In the genomic region with DNA sequence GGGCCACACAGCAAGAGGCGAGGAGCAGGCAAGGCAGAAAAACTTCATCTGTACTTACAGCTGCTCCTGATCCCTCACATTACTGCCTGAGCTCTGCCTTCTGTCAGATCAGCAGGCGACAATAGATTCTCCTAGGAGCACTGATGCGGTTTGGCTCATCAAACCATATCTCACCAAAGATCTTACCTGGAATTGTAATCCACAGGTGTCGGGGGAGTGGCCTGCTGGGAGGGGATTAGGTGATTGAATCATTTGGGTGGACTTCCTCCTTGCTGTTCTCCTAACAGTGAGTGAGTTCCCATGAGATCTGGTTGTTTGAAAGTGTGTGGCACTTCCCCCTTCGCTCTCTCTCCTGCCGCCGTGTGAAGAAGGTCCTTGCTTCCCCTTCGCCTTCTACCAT, we compare ENCODE assay signal across 9 cellular contexts.
"Had no signal": no experiment of that assay in that cellular context is flagged by ENCODE, and none has a peak within 500 bp of the region (broad histone marks: within the 10 kb centered on the region; RNA-seq: fewer than 3 reads in every experiment).

No MANE protein-coding gene starts in this region.

- H3K27ac Mint-ChIP-seq: HFFc6, IgD-negative memory B cell had no signal

- H3K9ac ChIP-seq: GM23248 had no signal

- H3K9me3 ChIP-seq: HAP-1 had no signal

- H3K9me3 Mint-ChIP-seq: IgD-negative memory B cell had no signal

- H3K4me3 Mint-ChIP-seq: HFFc6, IgD-negative memory B cell had no signal

- H3K4me3 ChIP-seq: GM23248, HAP-1 had no signal

- H2AFZ ChIP-seq: GM23248 had no signal

- H3K27me3 Mint-ChIP-seq: IgD-negative memory B cell had no signal

- H3K4me1 ChIP-seq: HAP-1 had no signal

- H3K27ac ChIP-seq: GM23248, HL-60 had no signal

- H3K36me3 Mint-ChIP-seq: IgD-negative memory B cell had no signal

- H3K36me3 ChIP-seq: HAP-1 had no signal

- ATAC-seq: HCT116, HepG2 had no signal

- DNase-seq: GM23248, GOT3, H7, HFFc6 had no signal
